Comparison of ENCODE assay signal across 23 cellular contexts in genomic region chr16:64440005-64440404, GRCh38.
DNase-seq lines count a peak whose midpoint lies in the region; ATAC-seq, FAIRE-seq and TF ChIP-seq lines count a peak whose summit lies in the region.
"Had no signal": no experiment of that assay in that cellular context is flagged by ENCODE, and none has a peak within 500 bp of the region (broad histone marks: within the 10 kb centered on the region; RNA-seq: fewer than 3 reads in every experiment).

No MANE protein-coding gene starts in this region.

- H2AFZ ChIP-seq in SK-N-SH (ENCODE audit: low read depth) (no peak overlapping the region), astrocyte (ENCODE audit: low read depth, low read length) (no peak overlapping the region)

- no peaks in the 10 kb centered on the region for H3K36me3 ChIP-seq in SK-N-SH (replicated peaks in 1 of 2; ENCODE audit: control insufficient read depth in 1 of 2, insufficient read depth in 2 of 2, low read length in 1 of 2)
- no peaks in the 10 kb centered on the region for H3K36me3 ChIP-seq in astrocyte (ENCODE audit: insufficient read depth, low read length)
- H3K36me3 ChIP-seq in muscle layer of duodenum (ENCODE audit: control insufficient read depth in 1 of 2, insufficient read depth in 2 of 2, low read length in 2 of 2), result no peaks in the 10 kb centered on the region
- H3K36me3 ChIP-seq: pancreas had no signal

- H3K27me3 ChIP-seq in SK-N-SH (ENCODE audit: insufficient read depth) (no peaks in the 10 kb centered on the region), astrocyte (ENCODE audit: insufficient read depth, low read length) (no peaks in the 10 kb centered on the region), muscle layer of duodenum (ENCODE audit: low read depth, low read length) (no peaks in the 10 kb centered on the region)
- H3K27me3 ChIP-seq: pancreas had no signal

- H3K9me3 Mint-ChIP-seq in astrocyte (ENCODE audit: unreplicated experiment), result peaks cover 2% of the 10 kb centered on the region
- H3K9me3 Mint-ChIP-seq: nephron had no signal

- H3K4me2 ChIP-seq in SK-N-SH (peak overlapping the region; percentile 30), astrocyte (ENCODE audit: low read length) (peak overlapping the region; percentile 52)

- no peaks in the 10 kb centered on the region for H3K9me3 ChIP-seq in SK-N-SH
- H3K9me3 ChIP-seq in astrocyte (ENCODE audit: insufficient read depth, low read depth, low read length), result no peaks in the 10 kb centered on the region
- H3K9me3 ChIP-seq in muscle layer of duodenum (ENCODE audit: control insufficient read depth in 1 of 2, low read length in 2 of 2), result no peaks in the 10 kb centered on the region
- H3K9me3 ChIP-seq: pancreas had no signal

- TF ChIP-seq CTCF in SK-N-SH (IDR thresholded peaks at IDR 0.05) (no peak), astrocyte (IDR thresholded peaks at IDR 0.05; ENCODE audit: insufficient read depth, low read depth, low read length) (no peak)

- DNase-seq in SK-N-SH, result no peak
- DNase-seq in astrocyte (ENCODE audit: low read depth), result no peak
- no peak for DNase-seq in stimulated activated CD4-positive, alpha-beta T cell treated with anti-CD3 and anti-CD28 coated beads, Interleukin-1b, Interleukin-23, amount 100 ng/mL, for 48 hours
- DNase-seq: activated CD4-positive, alpha-beta T cell treated with anti-CD3 and anti-CD28 coated beads for 48 hours; activated gamma-delta T cell; activated T-cell treated with anti-CD3 and anti-CD28 coated beads, Interleukin-2, amount 50 U/mL, for 1 hour; AML-193; CD4-positive, alpha-beta memory T cell; cerebellar nuclear complex; NCI-H1105; NCI-H1930; NCI-H774; stimulated activated naive B cell treated with anti-CD40 and anti-IgM and Interleukin-4, amounts not matched to agents 10 μg/mL and 1 μg/mL and 100 μg/mL, for 72 hours had no signal

- FAIRE-seq in astrocyte (lab: Jason Lieb, UNC), result peak; percentile 23
- FAIRE-seq: keratinocyte had no signal

- TF ChIP-seq RAD21 in SK-N-SH (IDR thresholded peaks at IDR 0.05; ENCODE audit: low read length), result no peak

- H3K27ac ChIP-seq in SK-N-SH (ENCODE audit: low read depth in 2 of 2, low read length in 1 of 2) (peak overlapping the region; percentile 85 to 98), astrocyte (ENCODE audit: low read depth, low read length) (peak overlapping the region; percentile 80), muscle layer of duodenum (ENCODE audit: low read length) (peak overlapping the region; percentile 35)
- H3K27ac ChIP-seq: pancreas had no signal

- peaks cover 5 to 7% of the 10 kb centered on the region in 2 experiments for H3K4me1 ChIP-seq in SK-N-SH (ENCODE audit: control insufficient read depth in 1 of 2, insufficient read depth in 2 of 2, low read depth in 1 of 2, low read length in 1 of 2)
- H3K4me1 ChIP-seq in astrocyte (ENCODE audit: insufficient read depth, low read length), result peaks cover 13% of the 10 kb centered on the region
- no peaks in the 10 kb centered on the region for H3K4me1 ChIP-seq in muscle layer of duodenum (ENCODE audit: control insufficient read depth in 1 of 2, insufficient read depth in 2 of 2, low read length in 2 of 2)
- H3K4me1 ChIP-seq: pancreas had no signal

- H3K36me3 Mint-ChIP-seq in astrocyte (ENCODE audit: low read depth, unreplicated experiment), result no peaks in the 10 kb centered on the region
- H3K36me3 Mint-ChIP-seq: CD4-positive, alpha-beta memory T cell; IgD-negative memory B cell; stimulated activated naive B cell treated with anti-CD40 and anti-IgM and Interleukin-4, amounts not matched to agents 10 μg/mL and 1 μg/mL and 100 μg/mL, for 72 hours had no signal

- no peaks in the 10 kb centered on the region for H3K9me2 ChIP-seq in SK-N-SH

- H3K4me3 ChIP-seq in SK-N-SH (ENCODE audit: low read depth in 2 of 2, low read length in 1 of 2) (no peak overlapping the region), astrocyte (ENCODE audit: insufficient read depth, low read depth, low read length) (no peak overlapping the region), muscle layer of duodenum (ENCODE audit: low read depth in 1 of 2, low read length in 2 of 2) (no peak overlapping the region)
- H3K4me3 ChIP-seq: pancreas had no signal

- 90% methylated on average over 5 of the region's 5 CpGs for WGBS in SK-N-SH (ENCODE audit: low lambda C conversion rate)

- H3K27me3 Mint-ChIP-seq in astrocyte (ENCODE audit: low read depth, unreplicated experiment), result no peaks in the 10 kb centered on the region
- H3K27me3 Mint-ChIP-seq: CD4-positive, alpha-beta memory T cell; IgD-negative memory B cell; stimulated activated naive B cell treated with anti-CD40 and anti-IgM and Interleukin-4, amounts not matched to agents 10 μg/mL and 1 μg/mL and 100 μg/mL, for 72 hours had no signal

- POLR2A ChIA-PET in SK-N-SH (lab: Yijun Ruan, JAX), result no interaction called here

- peaks cover 24% of the 10 kb centered on the region for H3F3A ChIP-seq in SK-N-SH (replicated peaks; ENCODE audit: insufficient read depth)

- H3K4me3 Mint-ChIP-seq in astrocyte (ENCODE audit: unreplicated experiment), result no peak overlapping the region
- H3K4me3 Mint-ChIP-seq: CD4-positive, alpha-beta memory T cell; IgD-negative memory B cell; nephron; stimulated activated naive B cell treated with anti-CD40 and anti-IgM and Interleukin-4, amounts not matched to agents 10 μg/mL and 1 μg/mL and 100 μg/mL, for 72 hours; T-helper 2 cell treated with Interferon-gamma antibody and Interleukin-4, amounts not matched to agents 5 μg/mL and 100 μg/mL, for 36 hours had no signal

- TF ChIP-seq EP300 in SK-N-SH (IDR thresholded peaks at IDR 0.05; ENCODE audit: borderline replicate concordance in 1 of 2, low read depth in 1 of 2, low read length in 1 of 2), result no peak

- H4K20me1 ChIP-seq in SK-N-SH (ENCODE audit: insufficient read depth), result no peaks in the 10 kb centered on the region
- H4K20me1 ChIP-seq in astrocyte (ENCODE audit: insufficient read depth, low read length), result no peaks in the 10 kb centered on the region

- ATAC-seq in SK-N-SH treated with all-trans-retinoic acid at 6 μM for 48 hours, result no peak; the same call in 1 of the 3 replicates
- ATAC-seq in HG02870 (IDR thresholded peaks at IDR 0.05; ENCODE audit: unreplicated experiment), result no peak
- no peak for ATAC-seq in GM21423 (IDR thresholded peaks at IDR 0.05; ENCODE audit: unreplicated experiment)
- no peak for ATAC-seq in GM19023 (IDR thresholded peaks at IDR 0.05; ENCODE audit: unreplicated experiment)
- ATAC-seq: stimulated activated naive B cell treated with anti-CD40 and anti-IgM and Interleukin-4, amounts not matched to agents 10 μg/mL and 1 μg/mL and 100 μg/mL, for 72 hours had no signal

- H3K79me2 ChIP-seq in SK-N-SH (ENCODE audit: insufficient read depth) (no peaks in the 10 kb centered on the region), astrocyte (ENCODE audit: insufficient read depth, low read length) (no peaks in the 10 kb centered on the region)

- peaks cover 27% of the 10 kb centered on the region for H3K4me1 Mint-ChIP-seq in astrocyte (ENCODE audit: low read depth, unreplicated experiment)
- H3K4me1 Mint-ChIP-seq: CD4-positive, alpha-beta memory T cell; IgD-negative memory B cell; stimulated activated naive B cell treated with anti-CD40 and anti-IgM and Interleukin-4, amounts not matched to agents 10 μg/mL and 1 μg/mL and 100 μg/mL, for 72 hours had no signal

- CTCF ChIA-PET in SK-N-SH (lab: Yijun Ruan, JAX), result no interaction called here

- H3K27ac Mint-ChIP-seq in astrocyte (ENCODE audit: unreplicated experiment), result peak overlapping the region; percentile 98
- H3K27ac Mint-ChIP-seq: CD4-positive, alpha-beta memory T cell; IgD-negative memory B cell; stimulated activated naive B cell treated with anti-CD40 and anti-IgM and Interleukin-4, amounts not matched to agents 10 μg/mL and 1 μg/mL and 100 μg/mL, for 72 hours; T-helper 2 cell treated with Interferon-gamma antibody and Interleukin-4, amounts not matched to agents 5 μg/mL and 100 μg/mL, for 36 hours had no signal

- peak overlapping the region; percentile 53; the same call in 1 of the 2 replicates for H3K9ac ChIP-seq in SK-N-SH
- peak overlapping the region; percentile 65 for H3K9ac ChIP-seq in astrocyte (ENCODE audit: low read length)

TF ChIP-seq in SK-N-SH, 30 proteins besides CTCF, POLR2A, EP300 and RAD21:
- no peak for TF ChIP-seq USF1 (IDR thresholded peaks at IDR 0.05; ENCODE audit: borderline replicate concordance, low read depth)
- no peak for TF ChIP-seq FOXJ3 (CRISPR knock-in tag; IDR thresholded peaks at IDR 0.05)

TF ChIP-seq in SK-N-SH treated with all-trans-retinoic acid at 6 μM for 48 hours, 23 proteins besides CTCF, POLR2A, EP300 and RAD21:
- no peak for TF ChIP-seq TOX (CRISPR knock-in tag; IDR thresholded peaks at IDR 0.05; ENCODE audit: borderline replicate concordance)

Comparison
In these comparisons a context has a peak if more than half of its experiments do, and no peak if none do; other contexts are left out.
1. H3K27ac ChIP-seq: peak in every context shown above with its lines; median percentile 92 in SK-N-SH; 80 in astrocyte; 35 in muscle layer of duodenum.